Comparison of ENCODE assay signal across 27 cellular contexts in genomic region chr5:5645198-5645597, GRCh38.
"Had no signal": no experiment of that assay in that cellular context is flagged by ENCODE, and none has a peak within 500 bp of the region (broad histone marks: within the 10 kb centered on the region; RNA-seq: fewer than 3 reads in every experiment).

No MANE protein-coding gene starts in this region.

- H3K4me3 Mint-ChIP-seq: activated CD8-positive, alpha-beta T cell treated with anti-CD3 and anti-CD28 coated beads for 36 hours; activated naive CD8-positive, alpha-beta T cell; activated T-cell treated with anti-CD3 and anti-CD28 coated beads, Interleukin-2, amount 50 U/mL, for 4 hours; activated T-helper 17 cell treated with anti-CD3 and anti-CD28 coated beads, Interleukin-2, amount 50 U/mL, for 72 hours; effector memory CD8-positive, alpha-beta T cell; WTC11 had no signal

- H3K4me1 Mint-ChIP-seq: activated T-helper 17 cell treated with anti-CD3 and anti-CD28 coated beads, Interleukin-2, amount 50 U/mL, for 72 hours had no signal

- ATAC-seq: activated CD4-positive, CD25-positive, alpha-beta regulatory T cell treated with anti-CD3 and anti-CD28 coated beads, Interleukin-2, amount 50 U/mL, for 24 hours; activated CD8-positive, alpha-beta T cell treated with anti-CD3 and anti-CD28 coated beads for 36 hours; activated T-cell treated with anti-CD3 and anti-CD28 coated beads, Interleukin-2, amount 50 U/mL, for 4 hours; activated T-helper 17 cell treated with anti-CD3 and anti-CD28 coated beads, Interleukin-2, amount 50 U/mL, for 72 hours; body of pancreas; effector memory CD8-positive, alpha-beta T cell; WTC11 had no signal

- H3K9me3 Mint-ChIP-seq: activated CD8-positive, alpha-beta T cell treated with anti-CD3 and anti-CD28 coated beads for 36 hours; activated T-cell treated with anti-CD3 and anti-CD28 coated beads, Interleukin-2, amount 50 U/mL, for 4 hours; WTC11 had no signal

- H3K36me3 ChIP-seq: adrenal gland had no signal

- H3K9me3 ChIP-seq: adrenal gland, body of pancreas had no signal

- H3K27ac Mint-ChIP-seq: activated CD8-positive, alpha-beta T cell treated with anti-CD3 and anti-CD28 coated beads for 36 hours; activated naive CD8-positive, alpha-beta T cell; activated T-helper 17 cell treated with anti-CD3 and anti-CD28 coated beads, Interleukin-2, amount 50 U/mL, for 72 hours; effector memory CD8-positive, alpha-beta T cell; WTC11 had no signal

- H3K4me1 ChIP-seq: adrenal gland, body of pancreas had no signal

- H3K27ac ChIP-seq: adrenal gland, body of pancreas, epithelial cell of prostate had no signal

- H3K36me3 Mint-ChIP-seq: activated naive CD8-positive, alpha-beta T cell; WTC11 had no signal

- H3K4me3 ChIP-seq: adrenal gland, body of pancreas had no signal

- H3K27me3 Mint-ChIP-seq: activated CD8-positive, alpha-beta T cell treated with anti-CD3 and anti-CD28 coated beads for 36 hours; activated naive CD8-positive, alpha-beta T cell had no signal

- H3K27me3 ChIP-seq: adrenal gland, body of pancreas had no signal

- DNase-seq: activated CD4-positive, alpha-beta T cell treated with anti-CD3 and anti-CD28 coated beads for 48 hours; activated CD4-positive, alpha-beta T cell treated with anti-CD3 and anti-CD28 coated beads, Interleukin-2, amount 50 U/mL, for 1 hour; activated CD4-positive, alpha-beta T cell treated with anti-CD3 and anti-CD28 coated beads, Interleukin-2, amount 50 U/mL, for 48 hours; activated CD8-positive, alpha-beta memory T cell treated with anti-CD3 and anti-CD28 coated beads for 24 hours; activated CD8-positive, alpha-beta T cell treated with anti-CD3 and anti-CD28 coated beads for 36 hours; activated effector memory CD4-positive, alpha-beta T cell treated with Interleukin-2 at 50 U/mL for 16 hours; activated gamma-delta T cell treated with Interleukin-2 at 50 U/mL for 16 hours; activated naive CD4-positive, alpha-beta T cell treated with anti-CD3 and anti-CD28 coated beads, Interleukin-2, amount 50 U/mL, for 16 hours; activated naive CD4-positive, alpha-beta T cell treated with Interleukin-2 at 50 U/mL for 16 hours; activated T-cell treated with anti-CD3 and anti-CD28 coated beads, Interleukin-2, amount 50 U/mL, for 4 hours; amygdala; aorta; body of pancreas; caudate nucleus; cortex of kidney; dermis blood vessel endothelial cell; effector CD4-positive, alpha-beta T cell; effector memory CD8-positive, alpha-beta T cell; foreskin fibroblast; head of caudate nucleus; T-helper 2 cell had no signal
